ENCODE assay signal across 30 cellular contexts in genomic region chr2:83899271-83899670, GRCh38.
"Had no signal": no experiment of that assay in that cellular context is flagged by ENCODE, and none has a peak within 500 bp of the region (broad histone marks: within the 10 kb centered on the region; RNA-seq: fewer than 3 reads in every experiment).

No MANE protein-coding gene starts in this region.

- H3K36me3 Mint-ChIP-seq: activated naive CD4-positive, alpha-beta T cell treated with anti-CD3 and anti-CD28 coated beads, Interleukin-2, amount 10 ng/mL, durations not matched to agents 7 days and 5 days; activated naive CD4-positive, alpha-beta T cell treated with anti-CD3 and anti-CD28 coated beads, Interleukin-2, amount 50 U/mL, for 72 hours; activated naive CD8-positive, alpha-beta T cell treated with anti-CD3 and anti-CD28 coated beads, Interleukin-2, amount 10 ng/mL, durations not matched to agents 7 days and 5 days had no signal

- H3K9me3 ChIP-seq: colonic mucosa, gastrocnemius medialis, heart left ventricle had no signal

- H3K36me3 ChIP-seq: brain microvascular endothelial cell, cardiac muscle cell, colonic mucosa, gastrocnemius medialis, heart left ventricle had no signal

- DNase-seq: activated CD4-positive, alpha-beta memory T cell treated with anti-CD3 and anti-CD28 coated beads, Interleukin-2, amount 10 ng/mL, durations not matched to agents 7 days and 5 days; activated CD4-positive, alpha-beta T cell treated with anti-CD3 and anti-CD28 coated beads for 1 hour; activated CD4-positive, alpha-beta T cell treated with anti-CD3 and anti-CD28 coated beads for 4 hours; activated CD4-positive, alpha-beta T cell treated with anti-CD3 and anti-CD28 coated beads, Interleukin-2, amount 10 ng/mL, durations not matched to agents 7 days and 5 days; activated CD4-positive, alpha-beta T cell treated with anti-CD3 and anti-CD28 coated beads, Interleukin-2, amount 50 U/mL, for 4 hours; activated CD8-positive, alpha-beta memory T cell treated with anti-CD3 and anti-CD28 coated beads, Interleukin-2, amount 50 U/mL, for 48 hours; activated gamma-delta T cell; activated naive CD4-positive, alpha-beta T cell; activated naive CD4-positive, alpha-beta T cell treated with anti-CD3 and anti-CD28 coated beads, Interleukin-2, amount 10 ng/mL, durations not matched to agents 7 days and 5 days; activated naive CD8-positive, alpha-beta T cell treated with anti-CD3 and anti-CD28 coated beads, Interleukin-2, amount 10 ng/mL, durations not matched to agents 7 days and 5 days; activated T-cell treated with anti-CD3 and anti-CD28 coated beads for 4 hours; activated T-cell treated with anti-CD3 and anti-CD28 coated beads, Interleukin-2, amount 50 U/mL, for 24 hours; activated T-cell treated with anti-CD3 and anti-CD28 coated beads, Interleukin-2, amount 50 U/mL, for 72 hours; amniotic stem cell; anterior cingulate cortex; brain microvascular endothelial cell; central memory CD4-positive, alpha-beta T cell; cerebellar nuclear complex; colonic mucosa; effector CD8-positive, alpha-beta T cell; gastrocnemius medialis; glutamatergic neuron; heart left ventricle; T-helper 2 cell had no signal

- H3K4me3 ChIP-seq: cardiac muscle cell, colonic mucosa, gastrocnemius medialis, heart left ventricle had no signal

- H3K27ac Mint-ChIP-seq: activated CD4-positive, alpha-beta memory T cell treated with anti-CD3 and anti-CD28 coated beads, Interleukin-2, amount 10 ng/mL, durations not matched to agents 7 days and 5 days; activated CD4-positive, alpha-beta T cell treated with anti-CD3 and anti-CD28 coated beads, Interleukin-2, amount 10 ng/mL, durations not matched to agents 7 days and 5 days; activated naive CD4-positive, alpha-beta T cell treated with anti-CD3 and anti-CD28 coated beads, Interleukin-2, amount 10 ng/mL, durations not matched to agents 7 days and 5 days; activated naive CD4-positive, alpha-beta T cell treated with anti-CD3 and anti-CD28 coated beads, Interleukin-2, amount 50 U/mL, for 72 hours; activated naive CD8-positive, alpha-beta T cell treated with anti-CD3 and anti-CD28 coated beads, Interleukin-2, amount 10 ng/mL, durations not matched to agents 7 days and 5 days; activated T-cell treated with anti-CD3 and anti-CD28 coated beads, Interleukin-2, amount 50 U/mL, for 24 hours; activated T-cell treated with anti-CD3 and anti-CD28 coated beads, Interleukin-2, amount 50 U/mL, for 72 hours; WTC11 had no signal

- H3K4me3 Mint-ChIP-seq: activated CD4-positive, alpha-beta memory T cell treated with anti-CD3 and anti-CD28 coated beads, Interleukin-2, amount 10 ng/mL, durations not matched to agents 7 days and 5 days; activated CD4-positive, alpha-beta T cell treated with anti-CD3 and anti-CD28 coated beads, Interleukin-2, amount 10 ng/mL, durations not matched to agents 7 days and 5 days; activated naive CD4-positive, alpha-beta T cell treated with anti-CD3 and anti-CD28 coated beads, Interleukin-2, amount 10 ng/mL, durations not matched to agents 7 days and 5 days; activated naive CD8-positive, alpha-beta T cell treated with anti-CD3 and anti-CD28 coated beads, Interleukin-2, amount 10 ng/mL, durations not matched to agents 7 days and 5 days; activated T-cell treated with anti-CD3 and anti-CD28 coated beads, Interleukin-2, amount 50 U/mL, for 24 hours; activated T-cell treated with anti-CD3 and anti-CD28 coated beads, Interleukin-2, amount 50 U/mL, for 72 hours; WTC11 had no signal

- H3K27me3 Mint-ChIP-seq: activated CD4-positive, alpha-beta memory T cell treated with anti-CD3 and anti-CD28 coated beads, Interleukin-2, amount 10 ng/mL, durations not matched to agents 7 days and 5 days; activated CD4-positive, alpha-beta T cell treated with anti-CD3 and anti-CD28 coated beads, Interleukin-2, amount 10 ng/mL, durations not matched to agents 7 days and 5 days; activated naive CD4-positive, alpha-beta T cell treated with anti-CD3 and anti-CD28 coated beads, Interleukin-2, amount 10 ng/mL, durations not matched to agents 7 days and 5 days; activated naive CD8-positive, alpha-beta T cell treated with anti-CD3 and anti-CD28 coated beads, Interleukin-2, amount 10 ng/mL, durations not matched to agents 7 days and 5 days had no signal

- H3K4me1 Mint-ChIP-seq: activated CD4-positive, alpha-beta memory T cell treated with anti-CD3 and anti-CD28 coated beads, Interleukin-2, amount 10 ng/mL, durations not matched to agents 7 days and 5 days; activated CD4-positive, alpha-beta T cell treated with anti-CD3 and anti-CD28 coated beads, Interleukin-2, amount 10 ng/mL, durations not matched to agents 7 days and 5 days; activated naive CD4-positive, alpha-beta T cell treated with anti-CD3 and anti-CD28 coated beads, Interleukin-2, amount 10 ng/mL, durations not matched to agents 7 days and 5 days; activated naive CD8-positive, alpha-beta T cell treated with anti-CD3 and anti-CD28 coated beads, Interleukin-2, amount 10 ng/mL, durations not matched to agents 7 days and 5 days had no signal

- ATAC-seq: activated naive CD4-positive, alpha-beta T cell treated with anti-CD3 and anti-CD28 coated beads, Interleukin-2, amount 50 U/mL, for 72 hours; activated T-cell treated with anti-CD3 and anti-CD28 coated beads, Interleukin-2, amount 50 U/mL, for 72 hours; esophagus mucosa; foreskin keratinocyte; gastrocnemius medialis; heart left ventricle; WTC11 had no signal

- H3K27me3 ChIP-seq: brain microvascular endothelial cell, cardiac muscle cell, colonic mucosa, foreskin keratinocyte, gastrocnemius medialis, heart left ventricle had no signal

- H3K9me3 Mint-ChIP-seq: activated CD4-positive, alpha-beta memory T cell treated with anti-CD3 and anti-CD28 coated beads, Interleukin-2, amount 10 ng/mL, durations not matched to agents 7 days and 5 days; activated CD4-positive, alpha-beta T cell treated with anti-CD3 and anti-CD28 coated beads, Interleukin-2, amount 10 ng/mL, durations not matched to agents 7 days and 5 days; activated naive CD4-positive, alpha-beta T cell treated with anti-CD3 and anti-CD28 coated beads, Interleukin-2, amount 10 ng/mL, durations not matched to agents 7 days and 5 days; activated naive CD4-positive, alpha-beta T cell treated with anti-CD3 and anti-CD28 coated beads, Interleukin-2, amount 50 U/mL, for 72 hours; activated naive CD8-positive, alpha-beta T cell treated with anti-CD3 and anti-CD28 coated beads, Interleukin-2, amount 10 ng/mL, durations not matched to agents 7 days and 5 days; activated T-cell treated with anti-CD3 and anti-CD28 coated beads, Interleukin-2, amount 50 U/mL, for 24 hours; activated T-cell treated with anti-CD3 and anti-CD28 coated beads, Interleukin-2, amount 50 U/mL, for 72 hours had no signal

- H3K4me1 ChIP-seq: colonic mucosa, foreskin keratinocyte, gastrocnemius medialis, heart left ventricle had no signal

- H3K27ac ChIP-seq: brain microvascular endothelial cell, cardiac muscle cell, colonic mucosa, foreskin keratinocyte, gastrocnemius medialis, heart left ventricle, VCaP had no signal
